Comparison of ENCODE assay signal across 21 cellular contexts in genomic region chr5:135075621-135076585, GRCh38. TPM values are rescaled to one million over a fixed set of nuclear protein-coding genes. Genes with fewer than 3 reads are reported as not detected.
DNase-seq lines count a peak whose midpoint lies in the region; FAIRE-seq and TF ChIP-seq lines count a peak whose summit lies in the region.
"Had no signal": no experiment of that assay in that cellular context is flagged by ENCODE, and none has a peak within 500 bp of the region (broad histone marks: within the 10 kb centered on the region; RNA-seq: fewer than 3 reads in every experiment).

No MANE protein-coding gene starts in this region.

- FAIRE-seq in HTR-8/SVneo (lab: Jason Lieb, UNC) (peak; percentile 38), kidney (lab: Jason Lieb, UNC) (no peak)
- FAIRE-seq: frontal cortex had no signal

- no peaks in the 10 kb centered on the region for H3K36me3 ChIP-seq in kidney (ENCODE audit: control insufficient read depth in 1 of 2, insufficient read depth in 2 of 2, low read length in 2 of 2)
- no peaks in the 10 kb centered on the region for H3K36me3 ChIP-seq in thyroid gland

- no peaks in the 10 kb centered on the region for H3K4me1 ChIP-seq in kidney (ENCODE audit: control insufficient read depth in 1 of 2, insufficient read depth in 1 of 2, low read depth in 1 of 2, low read length in 2 of 2)
- no peaks in the 10 kb centered on the region for H3K4me1 ChIP-seq in thyroid gland

- H3K9me3 ChIP-seq in kidney (ENCODE audit: control insufficient read depth in 1 of 2, low read length in 2 of 2) (peaks cover under 1 to 1% of the 10 kb centered on the region in 2 donors), thyroid gland (no peaks in the 10 kb centered on the region)

- no peaks in the 10 kb centered on the region for H3K27me3 ChIP-seq in thyroid gland

- DNase-seq in ELR (ENCODE audit: low read depth) (peak; percentile 34), HTR-8/SVneo (ENCODE audit: insufficient read length, low spot score) (peak; percentile 50), astrocyte of the hippocampus (ENCODE audit: low read depth, low spot score) (peak; percentile 56), kidney (peak; percentile 28), thyroid gland (no peak), NCI-H510A treated with DMSO at 0.1 percent for 48 hours (lab: John Stamatoyannopoulos, UW) (no peak)
- DNase-seq in activated CD8-positive, alpha-beta memory T cell treated with anti-CD3 and anti-CD28 coated beads for 24 hours: no peak
- no peak for DNase-seq in stimulated activated naive CD4-positive, alpha-beta T cell treated with Interleukin-2 at 50 U/mL for 16 hours (lab: John Stamatoyannopoulos, UW)
- DNase-seq: activated CD4-positive, alpha-beta T cell treated with anti-CD3 and anti-CD28 coated beads, Interleukin-2, amount 50 U/mL, for 1 hour; activated naive CD4-positive, alpha-beta T cell treated with anti-CD3 and anti-CD28 coated beads, Interleukin-2, amount 50 U/mL, for 16 hours; AML-193; Caco-2; kidney glomerular epithelial cell; mammary epithelial cell; NCI-H1694; NCI-H446; SIG-M5; stimulated activated CD4-positive, alpha-beta T cell treated with anti-CD3 and anti-CD28 coated beads, Interleukin-1b, Interleukin-23, amount 100 ng/mL, for 48 hours had no signal

- no peak overlapping the region for H3K4me3 ChIP-seq in kidney (ENCODE audit: low read length in 2 of 2)
- no peak overlapping the region for H3K4me3 ChIP-seq in thyroid gland (replicated peaks in 1 of 3)
- H3K4me3 ChIP-seq: GM23338 had no signal

- WGBS in thyroid gland, 2 donors: 74 to 85% methylated on average over 15 to 16 of the region's 16 CpGs

- H3K27ac ChIP-seq in kidney (ENCODE audit: low read depth in 2 of 2, low read length in 2 of 2) (no peak overlapping the region), thyroid gland (no peak overlapping the region)
- H3K27ac ChIP-seq: VCaP had no signal

- no peak for TF ChIP-seq POLR2A in thyroid gland (IDR thresholded peaks at IDR 0.05)

- TF ChIP-seq CTCF in kidney (IDR thresholded peaks at IDR 0.05; ENCODE audit: borderline replicate concordance, extremely low read depth, insufficient read depth) (no peak), thyroid gland (IDR thresholded peaks at IDR 0.05) (no peak)

- intact Hi-C loops in kidney (cut with DNase I) (no loop called here), thyroid gland (cut with DNase I) (no loop called here)

- no peak overlapping the region for H3K9ac ChIP-seq in kidney (ENCODE audit: low read length in 2 of 2)

RNA-seq across cellular contexts. Expression of gene PITX1, which starts 41.9 kb away (rescaled TPM):
- total RNA-seq in kidney (not detected), thyroid gland (under 1 TPM in 2 of 4 donors, not detected in 2; 0.13 to 0.44 TPM)
- polyA plus RNA-seq in kidney (ENCODE audit: insufficient read depth, low read depth, low replicate concordance): not detected
- total RNA-seq: frontal cortex, GM23338 had no signal
- polyA plus RNA-seq: GM23338 had no signal

Comparison
In these comparisons a context has a peak if more than half of its experiments do, and no peak if none do; other contexts are left out.
1. DNase-seq: peak in ELR (single experiment), HTR-8/SVneo (single experiment), astrocyte of the hippocampus (single experiment) and kidney (single experiment); none in activated CD8-positive, alpha-beta memory T cell treated with anti-CD3 and anti-CD28 coated beads for 24 hours (single experiment), stimulated activated naive CD4-positive, alpha-beta T cell treated with Interleukin-2 at 50 U/mL for 16 hours (single experiment), thyroid gland (0 of 2) and NCI-H510A treated with DMSO at 0.1 percent for 48 hours (single experiment).